ENCODE assay signal across 14 cellular contexts in genomic region chr20:59603727-59604608, GRCh38. TPM values are rescaled to one million over a fixed set of nuclear protein-coding genes. Genes with fewer than 3 reads are reported as not detected.
A peak's percentile ranks its signal among the peaks of the same experiment; 100 is the strongest.
DNase-seq lines count a peak whose midpoint lies in the region; ATAC-seq and TF ChIP-seq lines count a peak whose summit lies in the region.
"Had no signal": no experiment of that assay in that cellular context is flagged by ENCODE, and none has a peak within 500 bp of the region (broad histone marks: within the 10 kb centered on the region; RNA-seq: fewer than 3 reads in every experiment).

Gene PHACTR3 (plus strand): TSS chr20:59604540. CDS start chr20:59605015, 475 bp downstream.

- intact Hi-C loops in posterior vena cava (cut with DNase I) = no loop called here

- peak within 1 kb of the TSS; percentile 58 for H3K9ac ChIP-seq in NT2/D1 (ENCODE audit: insufficient read length, low read depth)

- peaks cover 8% of the 10 kb centered on the region for H3K4me1 Mint-ChIP-seq in glutamatergic neuron (ENCODE audit: low read depth, unreplicated experiment)
- H3K4me1 Mint-ChIP-seq in activated CD8-positive, alpha-beta memory T cell treated with anti-CD3 and anti-CD28 coated beads, Interleukin-2, amount 10 ng/mL, durations not matched to agents 7 days and 5 days = no peaks in the 10 kb centered on the region
- H3K4me1 Mint-ChIP-seq in activated T-helper 17 cell treated with anti-CD3 and anti-CD28 coated beads, Interleukin-2, amount 50 U/mL, for 72 hours = no peaks in the 10 kb centered on the region
- H3K4me1 Mint-ChIP-seq: activated CD4-positive, alpha-beta T cell treated with anti-CD3 and anti-CD28 coated beads, Interleukin-2, amount 10 ng/mL, durations not matched to agents 7 days and 5 days; IgD-negative memory B cell had no signal

- peak within 1 kb of the TSS; percentile 80 for H3K27ac Mint-ChIP-seq in glutamatergic neuron (ENCODE audit: unreplicated experiment)
- no peak within 1 kb of the TSS for H3K27ac Mint-ChIP-seq in activated CD8-positive, alpha-beta memory T cell treated with anti-CD3 and anti-CD28 coated beads, Interleukin-2, amount 10 ng/mL, durations not matched to agents 7 days and 5 days
- H3K27ac Mint-ChIP-seq in activated T-helper 17 cell treated with anti-CD3 and anti-CD28 coated beads, Interleukin-2, amount 50 U/mL, for 72 hours = no peak within 1 kb of the TSS
- H3K27ac Mint-ChIP-seq: activated CD4-positive, alpha-beta T cell treated with anti-CD3 and anti-CD28 coated beads, Interleukin-2, amount 10 ng/mL, durations not matched to agents 7 days and 5 days; activated naive CD4-positive, alpha-beta T cell treated with anti-CD3 and anti-CD28 coated beads, Interleukin-2, amount 50 U/mL, for 72 hours; IgD-negative memory B cell had no signal

- peaks cover 12% of the 10 kb centered on the region for H3K9me3 Mint-ChIP-seq in glutamatergic neuron (ENCODE audit: unreplicated experiment)
- H3K9me3 Mint-ChIP-seq in activated CD8-positive, alpha-beta memory T cell treated with anti-CD3 and anti-CD28 coated beads, Interleukin-2, amount 10 ng/mL, durations not matched to agents 7 days and 5 days (ENCODE audit: low read depth) = no peaks in the 10 kb centered on the region
- H3K9me3 Mint-ChIP-seq in activated T-helper 17 cell treated with anti-CD3 and anti-CD28 coated beads, Interleukin-2, amount 50 U/mL, for 72 hours = no peaks in the 10 kb centered on the region
- H3K9me3 Mint-ChIP-seq: activated CD4-positive, alpha-beta T cell treated with anti-CD3 and anti-CD28 coated beads, Interleukin-2, amount 10 ng/mL, durations not matched to agents 7 days and 5 days; activated naive CD4-positive, alpha-beta T cell treated with anti-CD3 and anti-CD28 coated beads, Interleukin-2, amount 50 U/mL, for 72 hours; IgD-negative memory B cell had no signal

- CTCF ChIA-PET in activated CD8-positive, alpha-beta memory T cell treated with anti-CD3 and anti-CD28 coated beads, Interleukin-2, amount 10 ng/mL, durations not matched to agents 7 days and 5 days (lab: Charles Lee) = no interaction called here

- ATAC-seq in HG03196 (IDR thresholded peaks at IDR 0.05; ENCODE audit: unreplicated experiment) = no peak
- no peak for ATAC-seq in activated CD8-positive, alpha-beta memory T cell treated with anti-CD3 and anti-CD28 coated beads, Interleukin-2, amount 10 ng/mL, durations not matched to agents 7 days and 5 days
- no peak for ATAC-seq in activated T-helper 17 cell treated with anti-CD3 and anti-CD28 coated beads, Interleukin-2, amount 50 U/mL, for 72 hours (replicated peaks)
- ATAC-seq: activated naive CD4-positive, alpha-beta T cell treated with anti-CD3 and anti-CD28 coated beads, Interleukin-2, amount 50 U/mL, for 72 hours; GM12878 had no signal

- peaks cover 5% of the 10 kb centered on the region for H3K4me1 ChIP-seq in NT2/D1 (ENCODE audit: insufficient read depth, insufficient read length)

- H3K36me3 Mint-ChIP-seq in glutamatergic neuron (ENCODE audit: unreplicated experiment) = peaks cover 8% of the 10 kb centered on the region
- no peaks in the 10 kb centered on the region for H3K36me3 Mint-ChIP-seq in activated CD8-positive, alpha-beta memory T cell treated with anti-CD3 and anti-CD28 coated beads, Interleukin-2, amount 10 ng/mL, durations not matched to agents 7 days and 5 days
- H3K36me3 Mint-ChIP-seq in activated T-helper 17 cell treated with anti-CD3 and anti-CD28 coated beads, Interleukin-2, amount 50 U/mL, for 72 hours (ENCODE audit: low read depth) = no peaks in the 10 kb centered on the region
- H3K36me3 Mint-ChIP-seq: activated naive CD4-positive, alpha-beta T cell treated with anti-CD3 and anti-CD28 coated beads, Interleukin-2, amount 50 U/mL, for 72 hours; IgD-negative memory B cell had no signal

- peaks cover 93% of the 10 kb centered on the region for H3K27me3 ChIP-seq in NT2/D1 (ENCODE audit: insufficient read depth, insufficient read length)

- H3K27me3 Mint-ChIP-seq in glutamatergic neuron (ENCODE audit: unreplicated experiment) = peaks cover 22% of the 10 kb centered on the region
- peaks cover 61% of the 10 kb centered on the region for H3K27me3 Mint-ChIP-seq in activated CD8-positive, alpha-beta memory T cell treated with anti-CD3 and anti-CD28 coated beads, Interleukin-2, amount 10 ng/mL, durations not matched to agents 7 days and 5 days
- H3K27me3 Mint-ChIP-seq in activated T-helper 17 cell treated with anti-CD3 and anti-CD28 coated beads, Interleukin-2, amount 50 U/mL, for 72 hours = peaks cover 51% of the 10 kb centered on the region

- peak within 1 kb of the TSS; percentile 22 for H3K4me3 ChIP-seq in NT2/D1 (ENCODE audit: insufficient read length, low read depth)
- H3K4me3 ChIP-seq: GM12878 had no signal

- in situ Hi-C loops in G401 (cut with HindIII; ENCODE audit: low sequenced_read_pairs) = no loop called here

- H3K36me3 ChIP-seq in NT2/D1 (ENCODE audit: insufficient read depth, insufficient read length, low read length) = no peaks in the 10 kb centered on the region

- DNase-seq in G401 (ENCODE audit: low spot score) (peak; percentile 68), NT2/D1 (ENCODE audit: low read depth, low spot score) (no peak), glutamatergic neuron (peak; percentile 83), posterior vena cava (ENCODE audit: low spot score) (peak; percentile 78), NCI-H226 (no peak)
- no peak for DNase-seq in activated CD8-positive, alpha-beta memory T cell treated with anti-CD3 and anti-CD28 coated beads, Interleukin-2, amount 10 ng/mL, durations not matched to agents 7 days and 5 days
- DNase-seq: activated CD4-positive, alpha-beta T cell treated with anti-CD3 and anti-CD28 coated beads, Interleukin-2, amount 10 ng/mL, durations not matched to agents 7 days and 5 days; islet precursor cell; NCI-H345 had no signal

- peak within 1 kb of the TSS; percentile 83 for H3K4me3 Mint-ChIP-seq in glutamatergic neuron (ENCODE audit: unreplicated experiment)
- no peak within 1 kb of the TSS for H3K4me3 Mint-ChIP-seq in activated CD8-positive, alpha-beta memory T cell treated with anti-CD3 and anti-CD28 coated beads, Interleukin-2, amount 10 ng/mL, durations not matched to agents 7 days and 5 days
- no peak within 1 kb of the TSS for H3K4me3 Mint-ChIP-seq in activated T-helper 17 cell treated with anti-CD3 and anti-CD28 coated beads, Interleukin-2, amount 50 U/mL, for 72 hours
- H3K4me3 Mint-ChIP-seq: activated CD4-positive, alpha-beta T cell treated with anti-CD3 and anti-CD28 coated beads, Interleukin-2, amount 10 ng/mL, durations not matched to agents 7 days and 5 days; IgD-negative memory B cell had no signal

- no peak for TF ChIP-seq CTCF in glutamatergic neuron (IDR thresholded peaks at IDR 0.05; ENCODE audit: partially characterized antibody, unreplicated experiment)

- no peaks in the 10 kb centered on the region for H3K9me3 ChIP-seq in NT2/D1 (ENCODE audit: insufficient read depth, low read length)

RNA-seq across cellular contexts. Expression of gene PHACTR3, which starts in this region (rescaled TPM):
- total RNA-seq in G401 (2014; rRNA removed; shearing (Covaris generic)) = not detected in 2 replicates
- total RNA-seq in glutamatergic neuron (ENCODE audit: unreplicated experiment) = 37.0 TPM
- total RNA-seq in posterior vena cava = under 1 TPM; 0.19 to 0.43 TPM
- not detected for total RNA-seq in activated CD8-positive, alpha-beta memory T cell treated with anti-CD3 and anti-CD28 coated beads, Interleukin-2, amount 10 ng/mL, durations not matched to agents 7 days and 5 days
- total RNA-seq in activated T-helper 17 cell treated with anti-CD3 and anti-CD28 coated beads, Interleukin-2, amount 50 U/mL, for 72 hours = not detected
- total RNA-seq: activated CD4-positive, alpha-beta T cell treated with anti-CD3 and anti-CD28 coated beads, Interleukin-2, amount 10 ng/mL, durations not matched to agents 7 days and 5 days; activated naive CD4-positive, alpha-beta T cell treated with anti-CD3 and anti-CD28 coated beads, Interleukin-2, amount 50 U/mL, for 72 hours had no signal

Comparison
In these comparisons a context has a peak if more than half of its experiments do, and no peak if none do; other contexts are left out.
1. RNA of gene PHACTR3 (total RNA-seq): 37.0 TPM in glutamatergic neuron (single experiment); 0.19 to 0.43 TPM in posterior vena cava, not detected in G401, not detected in activated CD8-positive, alpha-beta memory T cell treated with anti-CD3 and anti-CD28 coated beads, Interleukin-2, amount 10 ng/mL, durations not matched to agents 7 days and 5 days and not detected in activated T-helper 17 cell treated with anti-CD3 and anti-CD28 coated beads, Interleukin-2, amount 50 U/mL, for 72 hours; every median in the first group is over 10 times any median in the second.
2. Peak in DNase-seq in G401; RNA of the gene not detected or under 1 TPM.
3. Peak in DNase-seq in posterior vena cava; RNA of the gene not detected or under 1 TPM.